13 cellular contexts compared by ENCODE assay signal in the genomic region with DNA sequence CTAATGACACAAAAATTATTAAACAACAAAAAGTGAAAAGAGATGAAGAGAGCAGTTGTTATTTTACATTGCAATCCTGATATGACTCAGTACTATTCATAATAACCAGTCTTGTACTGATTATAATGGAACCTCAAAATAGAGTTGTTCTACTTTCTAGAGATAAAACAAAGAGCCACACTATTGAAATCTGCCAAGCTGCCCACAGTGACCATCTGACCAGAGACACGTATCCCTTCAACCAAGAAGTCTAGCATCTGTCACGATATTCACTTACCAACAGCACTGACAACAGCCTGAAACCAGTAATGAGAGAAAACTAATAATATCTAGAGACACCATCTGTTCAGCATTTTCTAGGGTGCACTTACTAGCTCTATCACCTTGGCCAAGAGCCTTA.
A peak's percentile ranks its signal among the peaks of the same experiment; 100 is the strongest.
DNase-seq lines count a peak whose midpoint lies in the region; ATAC-seq and TF ChIP-seq lines count a peak whose summit lies in the region.
"Had no signal": no experiment of that assay in that cellular context is flagged by ENCODE, and none has a peak within 500 bp of the region (broad histone marks: within the 10 kb centered on the region; RNA-seq: fewer than 3 reads in every experiment).

No MANE protein-coding gene starts in this region.

- H3K4me3 Mint-ChIP-seq in endodermal cell = no peak overlapping the region
- H3K4me3 Mint-ChIP-seq: activated CD8-positive, alpha-beta T cell treated with anti-CD3 and anti-CD28 coated beads for 36 hours; activated naive CD8-positive, alpha-beta T cell treated with anti-CD3 and anti-CD28 coated beads, Interleukin-2, amount 50 U/mL, for 24 hours; memory B cell had no signal

- DNase-seq in DMS 273 treated with DMSO at 0.1 percent for 48 hours (lab: John Stamatoyannopoulos, UW) = peak; percentile 82
- DNase-seq in amniotic stem cell (lab: John Stamatoyannopoulos, UW) = no peak
- no peak for DNase-seq in endodermal cell
- DNase-seq in activated T-cell treated with anti-CD3 and anti-CD28 coated beads for 4 hours = no peak
- DNase-seq: activated CD8-positive, alpha-beta T cell treated with anti-CD3 and anti-CD28 coated beads for 36 hours; activated naive CD8-positive, alpha-beta T cell treated with anti-CD3 and anti-CD28 coated beads, Interleukin-2, amount 50 U/mL, for 24 hours; DND-41 had no signal

- H3K4me1 Mint-ChIP-seq in endodermal cell = no peaks in the 10 kb centered on the region
- H3K4me1 Mint-ChIP-seq: activated naive CD8-positive, alpha-beta T cell treated with anti-CD3 and anti-CD28 coated beads, Interleukin-2, amount 50 U/mL, for 24 hours; memory B cell had no signal

- no peak for TF ChIP-seq CTCF in endodermal cell (conservative IDR thresholded peaks at IDR 0.05)

- no peaks in the 10 kb centered on the region for H3K9me3 Mint-ChIP-seq in endodermal cell
- H3K9me3 Mint-ChIP-seq: activated CD8-positive, alpha-beta T cell treated with anti-CD3 and anti-CD28 coated beads for 36 hours; activated naive CD8-positive, alpha-beta T cell treated with anti-CD3 and anti-CD28 coated beads, Interleukin-2, amount 50 U/mL, for 24 hours had no signal

- no peaks in the 10 kb centered on the region for H3K27me3 ChIP-seq in endodermal cell (ENCODE audit: control insufficient read depth, insufficient read depth, low read length, poor library complexity, severe bottlenecking)

- no peaks in the 10 kb centered on the region for H3K36me3 Mint-ChIP-seq in endodermal cell (ENCODE audit: low read depth)
- H3K36me3 Mint-ChIP-seq: memory B cell had no signal

- H3K36me3 ChIP-seq in endodermal cell (ENCODE audit: control insufficient read depth, insufficient read depth, low read length) = no peaks in the 10 kb centered on the region
- H3K36me3 ChIP-seq: thoracic aorta had no signal

- ATAC-seq in GM19452 (IDR thresholded peaks at IDR 0.05; ENCODE audit: unreplicated experiment) (peak; percentile 71), HG02870 (IDR thresholded peaks at IDR 0.05; ENCODE audit: unreplicated experiment) (peak; percentile 86), HG03565 (IDR thresholded peaks at IDR 0.05; ENCODE audit: unreplicated experiment) (peak; percentile 88), esophagus mucosa (no peak)
- ATAC-seq: activated CD8-positive, alpha-beta T cell treated with anti-CD3 and anti-CD28 coated beads for 36 hours; activated naive CD8-positive, alpha-beta T cell treated with anti-CD3 and anti-CD28 coated beads, Interleukin-2, amount 50 U/mL, for 24 hours had no signal

- H3K27ac Mint-ChIP-seq in endodermal cell = no peak overlapping the region
- H3K27ac Mint-ChIP-seq: activated CD8-positive, alpha-beta T cell treated with anti-CD3 and anti-CD28 coated beads for 36 hours; activated naive CD8-positive, alpha-beta T cell treated with anti-CD3 and anti-CD28 coated beads, Interleukin-2, amount 50 U/mL, for 24 hours; memory B cell had no signal

- no peaks in the 10 kb centered on the region for H3K4me1 ChIP-seq in endodermal cell (ENCODE audit: control insufficient read depth, insufficient read depth, low read length)

- H3K9ac ChIP-seq in endodermal cell (ENCODE audit: extremely low read depth, low read length, poor library complexity, severe bottlenecking) = no peak overlapping the region

- H3K27ac ChIP-seq in endodermal cell (ENCODE audit: low read depth, low read length) = no peak overlapping the region
- H3K27ac ChIP-seq: thoracic aorta had no signal

- H3K9me3 ChIP-seq in endodermal cell (ENCODE audit: control insufficient read depth, low read length) = no peaks in the 10 kb centered on the region
- H3K9me3 ChIP-seq: thoracic aorta had no signal

- WGBS in endodermal cell (ENCODE audit: insufficient coverage in 1 of 2, insufficient read length in 1 of 2), 2 experiments = 92% methylated on average over 2 of the region's 2 CpGs; no CpG with 5 or more reads in 1 of the 2 experiments

- no peak overlapping the region for H3K4me3 ChIP-seq in endodermal cell (ENCODE audit: low read length)
- H3K4me3 ChIP-seq: thoracic aorta had no signal

- no peaks in the 10 kb centered on the region for H3K27me3 Mint-ChIP-seq in endodermal cell (ENCODE audit: insufficient read depth)
- H3K27me3 Mint-ChIP-seq: activated CD8-positive, alpha-beta T cell treated with anti-CD3 and anti-CD28 coated beads for 36 hours; activated naive CD8-positive, alpha-beta T cell treated with anti-CD3 and anti-CD28 coated beads, Interleukin-2, amount 50 U/mL, for 24 hours had no signal
